Comparison of ENCODE assay signal across 9 cellular contexts in genomic region chr6:89372506-89372901, GRCh38. TPM values are rescaled to one million over a fixed set of nuclear protein-coding genes. Genes with fewer than 3 reads are reported as not detected.
DNase-seq lines count a peak whose midpoint lies in the region; ATAC-seq and TF ChIP-seq lines count a peak whose summit lies in the region.
"Had no signal": no experiment of that assay in that cellular context is flagged by ENCODE, and none has a peak within 500 bp of the region (broad histone marks: within the 10 kb centered on the region; RNA-seq: fewer than 3 reads in every experiment).

No MANE protein-coding gene starts in this region.

- no peak for TF ChIP-seq CTCF in GM12865 (IDR thresholded peaks at IDR 0.05; ENCODE audit: insufficient read depth, low read depth, low read length, missing control alignments)
- no peak for TF ChIP-seq CTCF in ascending aorta (IDR thresholded peaks at IDR 0.05)

- CTCF ChIA-PET in activated CD8-positive, alpha-beta T cell treated with anti-CD3 and anti-CD28 coated beads, Interleukin-2, amount 10 ng/mL, durations not matched to agents 7 days and 5 days (lab: Charles Lee) = interaction anchor here (0.6 to 7.0 kb wide), 81 partner anchors 8 to 1108 kb away, joined by 3 to 123 read pairs (median 4); partner anchors contain the start of genes ANKRD6, CASP8AP2, LYRM2 and PM20D2

- DNase-seq in GM12865 (ENCODE audit: low read depth) (peak; percentile 88), GM19240 (ENCODE audit: insufficient read length, low spot score) (no peak), SHP77 treated with DMSO at 0.1 percent for 48 hours (lab: John Stamatoyannopoulos, UW) (no peak), ascending aorta (ENCODE audit: low spot score in 2 of 2) (no peak)
- DNase-seq in activated CD8-positive, alpha-beta T cell treated with anti-CD3 and anti-CD28 coated beads, Interleukin-2, amount 10 ng/mL, durations not matched to agents 7 days and 5 days = peak; percentile 63
- DNase-seq in stimulated activated CD4-positive, alpha-beta T cell treated with anti-CD3 and anti-CD28 coated beads, Interleukin-4, amount 100 ng/mL, for 4 hours = no peak

- intact Hi-C loops in ascending aorta (cut with DNase I) = loop anchor here (2.0 to 5.0 kb wide), 4 partner anchors 38 to 390 kb away; no protein-coding TSS in a partner anchor

- H3K4me1 ChIP-seq in ascending aorta = peaks cover 0 to 5% of the 10 kb centered on the region in 2 donors

- peaks cover 41% of the 10 kb centered on the region for H3K4me1 Mint-ChIP-seq in activated CD8-positive, alpha-beta T cell treated with anti-CD3 and anti-CD28 coated beads, Interleukin-2, amount 10 ng/mL, durations not matched to agents 7 days and 5 days (ENCODE audit: low read depth)

- H3K27me3 Mint-ChIP-seq in activated CD8-positive, alpha-beta T cell treated with anti-CD3 and anti-CD28 coated beads, Interleukin-2, amount 10 ng/mL, durations not matched to agents 7 days and 5 days (ENCODE audit: low read depth) = peaks cover 9% of the 10 kb centered on the region

- H3K4me3 Mint-ChIP-seq in activated CD8-positive, alpha-beta T cell treated with anti-CD3 and anti-CD28 coated beads, Interleukin-2, amount 10 ng/mL, durations not matched to agents 7 days and 5 days = peak overlapping the region; percentile 5

- no peak overlapping the region; the same call in 1 of the 2 replicates for H3K4me3 ChIP-seq in GM12865 (ENCODE audit: low read depth, low read length)
- H3K4me3 ChIP-seq in ascending aorta = no peak overlapping the region

- peak; percentile 48 for ATAC-seq in GM19324 (IDR thresholded peaks at IDR 0.05; ENCODE audit: low FRiP score, unreplicated experiment)
- ATAC-seq in HG03045 (IDR thresholded peaks at IDR 0.05; ENCODE audit: unreplicated experiment) = peak; percentile 48
- peak; percentile 24 for ATAC-seq in activated CD8-positive, alpha-beta T cell treated with anti-CD3 and anti-CD28 coated beads, Interleukin-2, amount 10 ng/mL, durations not matched to agents 7 days and 5 days

- no peaks in the 10 kb centered on the region for H3K9me3 Mint-ChIP-seq in activated CD8-positive, alpha-beta T cell treated with anti-CD3 and anti-CD28 coated beads, Interleukin-2, amount 10 ng/mL, durations not matched to agents 7 days and 5 days (ENCODE audit: insufficient read depth)

- POLR2A ChIA-PET in activated CD8-positive, alpha-beta T cell treated with anti-CD3 and anti-CD28 coated beads, Interleukin-2, amount 10 ng/mL, durations not matched to agents 7 days and 5 days (lab: Charles Lee) = interaction anchor here (0.7 to 1.9 kb wide), 11 partner anchors 8 to 292 kb away, joined by 3 to 9 read pairs (median 4); partner anchors contain the start of genes PNRC1, RRAGD and UBE2J1

- H3K27ac ChIP-seq in ascending aorta = no peak overlapping the region
- H3K27ac ChIP-seq: epithelial cell of prostate had no signal

- no peaks in the 10 kb centered on the region for H3K9me3 ChIP-seq in ascending aorta

- no peaks in the 10 kb centered on the region for H3K27me3 ChIP-seq in ascending aorta

- H3K27ac Mint-ChIP-seq in activated CD8-positive, alpha-beta T cell treated with anti-CD3 and anti-CD28 coated beads, Interleukin-2, amount 10 ng/mL, durations not matched to agents 7 days and 5 days = peak overlapping the region; percentile 61

- H3K36me3 Mint-ChIP-seq in activated CD8-positive, alpha-beta T cell treated with anti-CD3 and anti-CD28 coated beads, Interleukin-2, amount 10 ng/mL, durations not matched to agents 7 days and 5 days (ENCODE audit: low read depth) = no peaks in the 10 kb centered on the region

- H3K36me3 ChIP-seq in ascending aorta = no peaks in the 10 kb centered on the region

RNA-seq across cellular contexts. Expression of gene UBE2J1, which starts 20.0 kb away (rescaled TPM):
- 10 to 100 TPM; 30.1 to 30.3 TPM for total RNA-seq in activated CD8-positive, alpha-beta T cell treated with anti-CD3 and anti-CD28 coated beads, Interleukin-2, amount 10 ng/mL, durations not matched to agents 7 days and 5 days
- total RNA-seq in ascending aorta = 29.5 TPM

RNA-seq across cellular contexts. Expression of gene RRAGD, which starts 39.6 kb away (rescaled TPM):
- total RNA-seq in activated CD8-positive, alpha-beta T cell treated with anti-CD3 and anti-CD28 coated beads, Interleukin-2, amount 10 ng/mL, durations not matched to agents 7 days and 5 days = 1 to 10 TPM; 2.5 to 3.7 TPM
- total RNA-seq in ascending aorta = 9.2 TPM

RNA-seq across cellular contexts. Expression of gene GABRR2, which starts 57.4 kb away (rescaled TPM):
- under 1 TPM; 0.18 to 0.42 TPM for total RNA-seq in activated CD8-positive, alpha-beta T cell treated with anti-CD3 and anti-CD28 coated beads, Interleukin-2, amount 10 ng/mL, durations not matched to agents 7 days and 5 days
- total RNA-seq in ascending aorta = 0.32 TPM

Comparison
In these comparisons a context has a peak if more than half of its experiments do, and no peak if none do; other contexts are left out.
1. DNase-seq: peak in GM12865 (single experiment) and activated CD8-positive, alpha-beta T cell treated with anti-CD3 and anti-CD28 coated beads, Interleukin-2, amount 10 ng/mL, durations not matched to agents 7 days and 5 days (single experiment); none in stimulated activated CD4-positive, alpha-beta T cell treated with anti-CD3 and anti-CD28 coated beads, Interleukin-4, amount 100 ng/mL, for 4 hours (0 of 2), GM19240 (single experiment), SHP77 treated with DMSO at 0.1 percent for 48 hours (single experiment) and ascending aorta (0 of 2).
2. Peak in every context shown above with its lines, with median percentiles within 50 percentile points of each other: ATAC-seq.